In genomic region chr1:168905631-168906030, GRCh38 we compare ENCODE assay signal across 1 cellular context.
A peak's percentile ranks its signal among the peaks of the same experiment; 100 is the strongest.
TF ChIP-seq lines count a peak whose summit lies in the region.

No MANE protein-coding gene starts in this region.

TF ChIP-seq in HepG2, 621 proteins besides CTCF, POLR2A, EP300 and RAD21:
- TF ChIP-seq HMGXB3 (CRISPR knock-in tag; IDR thresholded peaks at IDR 0.05; ENCODE audit: borderline replicate concordance) (no peak), ZNF747 (CRISPR knock-in tag; IDR thresholded peaks at IDR 0.05; ENCODE audit: borderline replicate concordance) (no peak), FOXP4 (CRISPR knock-in tag; IDR thresholded peaks at IDR 0.05) (no peak), TFDP2 (CRISPR knock-in tag; IDR thresholded peaks at IDR 0.05) (no peak), CREBL2 (CRISPR knock-in tag; IDR thresholded peaks at IDR 0.05; ENCODE audit: borderline replicate concordance) (no peak), MAFG (CRISPR knock-in tag; IDR thresholded peaks at IDR 0.05) (no peak), MXD1 (CRISPR knock-in tag; IDR thresholded peaks at IDR 0.05) (no peak), ZNF670 (CRISPR knock-in tag; IDR thresholded peaks at IDR 0.05; ENCODE audit: borderline replicate concordance) (no peak), HDAC1 (CRISPR knock-in tag; IDR thresholded peaks at IDR 0.05) (no peak), NR2C2 (CRISPR knock-in tag; IDR thresholded peaks at IDR 0.05; ENCODE audit: borderline replicate concordance) (no peak), GABPA (IDR thresholded peaks at IDR 0.05; ENCODE audit: low read depth, low read length) (no peak), GABPA (CRISPR knock-in tag; IDR thresholded peaks at IDR 0.05; ENCODE audit: low read depth) (no peak), FOXA1 (IDR thresholded peaks at IDR 0.05) (no peak), FOXA1 (CRISPR knock-in tag; IDR thresholded peaks at IDR 0.05) (peak; percentile 34; the same call in 1 of the 2 replicates), ZNF552 (CRISPR knock-in tag; IDR thresholded peaks at IDR 0.05; ENCODE audit: borderline replicate concordance) (no peak), HMG20A (CRISPR knock-in tag; IDR thresholded peaks at IDR 0.05; ENCODE audit: borderline replicate concordance) (peak; percentile 27; the same call in 1 of the 2 replicates), ZNF3 (CRISPR knock-in tag; IDR thresholded peaks at IDR 0.05) (no peak), ZNF709 (CRISPR knock-in tag; IDR thresholded peaks at IDR 0.05) (no peak), MTA1 (CRISPR knock-in tag; IDR thresholded peaks at IDR 0.05; ENCODE audit: borderline replicate concordance) (no peak), NR3C1 (CRISPR knock-in tag; IDR thresholded peaks at IDR 0.05) (no peak), ARID5B (CRISPR knock-in tag; IDR thresholded peaks at IDR 0.05) (peak; percentile 33; the same call in 1 of the 2 replicates), ZNF615 (CRISPR knock-in tag; IDR thresholded peaks at IDR 0.05; ENCODE audit: borderline replicate concordance) (no peak), KAT8 (CRISPR knock-in tag; IDR thresholded peaks at IDR 0.05) (no peak), ZNF17 (CRISPR knock-in tag; IDR thresholded peaks at IDR 0.05) (no peak), ZNF33B (CRISPR knock-in tag; IDR thresholded peaks at IDR 0.05) (no peak), ZNF142 (CRISPR knock-in tag; IDR thresholded peaks at IDR 0.05) (no peak)
